In the genomic region with DNA sequence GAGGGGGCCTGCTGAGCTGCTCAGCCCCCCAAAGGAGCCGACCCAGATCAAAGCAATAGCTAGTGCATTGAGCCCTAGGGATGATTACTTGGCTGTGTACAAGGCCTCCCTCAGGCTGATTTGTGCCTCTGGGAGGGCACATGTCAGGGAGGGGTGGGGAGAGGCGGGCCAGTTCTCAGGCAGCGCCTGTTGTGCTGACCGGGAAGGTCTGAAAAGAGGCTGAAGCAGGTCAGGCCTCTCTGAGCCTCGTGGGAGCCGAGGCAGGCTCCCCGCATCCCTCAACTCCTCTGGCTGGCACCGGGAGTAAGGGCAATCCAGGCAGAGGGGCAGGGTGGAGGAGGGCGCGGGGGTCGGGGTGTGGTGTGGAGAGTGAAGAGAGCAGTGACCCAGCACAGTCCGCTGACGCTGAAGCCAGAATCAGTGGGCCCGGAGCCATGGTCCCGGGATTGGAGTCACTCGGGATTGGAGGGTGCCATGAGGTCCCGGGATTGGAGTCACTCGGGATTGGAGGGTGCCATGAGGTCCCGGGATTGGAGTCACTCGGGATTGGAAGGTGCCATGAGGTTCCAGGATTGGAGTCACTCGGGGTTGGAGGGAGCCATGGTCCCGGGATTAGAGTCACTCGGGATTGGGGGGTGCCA, we compare ENCODE assay signal across 24 cellular contexts. TPM values are rescaled to one million over a fixed set of nuclear protein-coding genes. Genes with fewer than 3 reads are reported as not detected.
DNase-seq lines count a peak whose midpoint lies in the region; ATAC-seq, FAIRE-seq and TF ChIP-seq lines count a peak whose summit lies in the region.
"Had no signal": no experiment of that assay in that cellular context is flagged by ENCODE, and none has a peak within 500 bp of the region (broad histone marks: within the 10 kb centered on the region; RNA-seq: fewer than 3 reads in every experiment).

No MANE protein-coding gene starts in this region.

- peaks cover 11% of the 10 kb centered on the region for H3K79me2 ChIP-seq in Karpas-422 (ENCODE audit: low read length)
- peaks cover 5% of the 10 kb centered on the region for H3K79me2 ChIP-seq in GM12878 (ENCODE audit: control insufficient read depth, insufficient read depth, low read length)

- 92% methylated on average over 20 of the region's 23 CpGs for WGBS in GM12878 (ENCODE audit: insufficient coverage, insufficient replicate concordance, low lambda C conversion rate, missing lambda C conversion rate)

- peak overlapping the region in 3 of 4 donors; percentile 91 to 93 (median 93) for H3K4me3 Mint-ChIP-seq in CD4-positive, CD25-positive, alpha-beta regulatory T cell
- H3K4me3 Mint-ChIP-seq in mesothelial cell of epicardium: peak overlapping the region; percentile 26
- H3K4me3 Mint-ChIP-seq in stimulated activated naive CD8-positive, alpha-beta T cell treated with anti-CD3 and anti-CD28 coated beads, Interleukin-15, amount 100 ng/mL, for 72 hours: no peak overlapping the region

- TF ChIP-seq EP300 in GM12878 (IDR thresholded peaks at IDR 0.05; ENCODE audit: borderline replicate concordance in 1 of 2, control insufficient read depth in 1 of 2, low read depth in 2 of 2, low read length in 2 of 2): no peak

- H4K20me1 ChIP-seq in Karpas-422 (ENCODE audit: insufficient read depth, low read depth, low read length) (0 out of 2 replicates have a peak, but pooled peaks cover 6% of the 10 kb centered on the region), GM12878 (ENCODE audit: control insufficient read depth, insufficient read depth) (no peaks in the 10 kb centered on the region)

- CTCF ChIA-PET in GM12878 (lab: Yijun Ruan, JAX): interaction anchor here (1.0 kb wide), 1 partner anchor 13 kb away, joined by 4 read pairs; no protein-coding TSS in a partner anchor

- H3K27ac Mint-ChIP-seq in CD4-positive, CD25-positive, alpha-beta regulatory T cell: no peak overlapping the region
- no peak overlapping the region for H3K27ac Mint-ChIP-seq in mesothelial cell of epicardium
- H3K27ac Mint-ChIP-seq in stimulated activated naive CD8-positive, alpha-beta T cell treated with anti-CD3 and anti-CD28 coated beads, Interleukin-15, amount 100 ng/mL, for 72 hours: no peak overlapping the region
- H3K27ac Mint-ChIP-seq: CD8-positive, alpha-beta T cell had no signal

- no peaks in the 10 kb centered on the region for H3K27me3 Mint-ChIP-seq in CD4-positive, CD25-positive, alpha-beta regulatory T cell
- no peaks in the 10 kb centered on the region for H3K27me3 Mint-ChIP-seq in mesothelial cell of epicardium (ENCODE audit: low read depth)
- H3K27me3 Mint-ChIP-seq in stimulated activated naive CD8-positive, alpha-beta T cell treated with anti-CD3 and anti-CD28 coated beads, Interleukin-15, amount 100 ng/mL, for 72 hours: no peaks in the 10 kb centered on the region

- H3K9me3 ChIP-seq in CD4-positive, CD25-positive, alpha-beta regulatory T cell (ENCODE audit: control insufficient read depth in 2 of 2, low read length in 2 of 2): no peaks in the 10 kb centered on the region
- H3K9me3 ChIP-seq in Karpas-422 (ENCODE audit: low read length): no peaks in the 10 kb centered on the region
- H3K9me3 ChIP-seq in GM12878 (replicated peaks; ENCODE audit: control insufficient read depth, insufficient read depth, low read length): no peaks in the 10 kb centered on the region
- H3K9me3 ChIP-seq: thyroid gland had no signal

- peaks cover 42% of the 10 kb centered on the region for H3K4me1 ChIP-seq in CD4-positive, CD25-positive, alpha-beta regulatory T cell (ENCODE audit: control insufficient read depth, insufficient read depth, low read length, poor library complexity, severe bottlenecking)
- H3K4me1 ChIP-seq in Karpas-422 (ENCODE audit: low read length) (peaks cover 27% of the 10 kb centered on the region), GM12878 (ENCODE audit: control insufficient read depth, insufficient read depth, low read length) (peaks cover 10% of the 10 kb centered on the region)

- RAD21 ChIA-PET in GM12878 (lab: Charles Lee; ENCODE audit: unreplicated experiment): interaction anchor here (1.5 kb wide), 1 partner anchor 11 kb away, joined by 3 read pairs; the partner anchor contains the start of genes CENPX and LRRC45

- TF ChIP-seq POLR2A in GM12878 (IDR thresholded peaks at IDR 0.05; ENCODE audit: low read depth, low read length): peak; percentile 41; the same call in 1 of the 2 replicates

- H3K9me3 Mint-ChIP-seq in CD4-positive, CD25-positive, alpha-beta regulatory T cell: no peaks in the 10 kb centered on the region
- H3K9me3 Mint-ChIP-seq in mesothelial cell of epicardium: no peaks in the 10 kb centered on the region
- H3K9me3 Mint-ChIP-seq in stimulated activated naive CD8-positive, alpha-beta T cell treated with anti-CD3 and anti-CD28 coated beads, Interleukin-15, amount 100 ng/mL, for 72 hours: no peaks in the 10 kb centered on the region
- H3K9me3 Mint-ChIP-seq: CD8-positive, alpha-beta T cell had no signal

- no peaks in the 10 kb centered on the region for H3K27me3 ChIP-seq in CD4-positive, CD25-positive, alpha-beta regulatory T cell (ENCODE audit: control insufficient read depth, insufficient read depth, low read length)
- H3K27me3 ChIP-seq in Karpas-422 (ENCODE audit: low read length) (no peaks in the 10 kb centered on the region), GM12878 (replicated peaks in 1 of 2; ENCODE audit: control insufficient read depth in 2 of 2, insufficient read depth in 2 of 2, low read length in 1 of 2) (no peaks in the 10 kb centered on the region)
- H3K27me3 ChIP-seq: cardiac muscle cell, thyroid gland had no signal

- peaks cover 5% of the 10 kb centered on the region for H3K36me3 Mint-ChIP-seq in CD4-positive, CD25-positive, alpha-beta regulatory T cell
- peaks cover 5% of the 10 kb centered on the region for H3K36me3 Mint-ChIP-seq in mesothelial cell of epicardium

- H3K27ac ChIP-seq in CD4-positive, CD25-positive, alpha-beta regulatory T cell (ENCODE audit: insufficient read depth, low read length, poor library complexity, severe bottlenecking): no peak overlapping the region
- no peak overlapping the region for H3K27ac ChIP-seq in Karpas-422 (ENCODE audit: low read length)
- H3K27ac ChIP-seq in GM12878 (ENCODE audit: control insufficient read depth, insufficient read depth): no peak overlapping the region
- H3K27ac ChIP-seq: cardiac muscle cell, thyroid gland had no signal

- TF ChIP-seq RAD21 in GM12878 (IDR thresholded peaks at IDR 0.05; ENCODE audit: insufficient read depth, low read depth, low read length): no peak

- no peak for FAIRE-seq in GM12878 (lab: Jason Lieb, UNC)
- FAIRE-seq: keratinocyte, TTC549 had no signal

- no peak for DNase-seq in CD4-positive, CD25-positive, alpha-beta regulatory T cell
- peak; percentile 52 for DNase-seq in Karpas-422
- no peak for DNase-seq in GM12878 (ENCODE audit: low read depth, low spot score)
- DNase-seq in mesothelial cell of epicardium (ENCODE audit: low spot score in 2 of 2, unreplicated experiment in 2 of 2): no peak
- no peak for DNase-seq in activated gamma-delta T cell (lab: John Stamatoyannopoulos, UW)
- no peak for DNase-seq in stimulated activated naive CD8-positive, alpha-beta T cell treated with anti-CD3 and anti-CD28 coated beads, Interleukin-15, amount 100 ng/mL, for 72 hours
- DNase-seq: activated CD4-positive, alpha-beta T cell treated with anti-CD3 and anti-CD28 coated beads, Interleukin-2, amount 50 U/mL, for 1 hour; activated CD8-positive, alpha-beta memory T cell treated with anti-CD3 and anti-CD28 coated beads, Interleukin-2, amount 50 U/mL, for 4 hours; amniotic stem cell; CD8-positive, alpha-beta T cell; dermis blood vessel endothelial cell; DMS79; hippocampal formation; mammary epithelial cell; NCI-H1417; NCI-H510A; RPMI8226; stimulated activated naive CD4-positive, alpha-beta T cell; thyroid gland had no signal

- H3K9ac ChIP-seq in Karpas-422 (ENCODE audit: low read length) (no peak overlapping the region), GM12878 (ENCODE audit: control insufficient read depth, insufficient read depth, low read length) (no peak overlapping the region)

- BruUV-seq in GM12878 (replicated peaks; lab: Mats Ljungman, UMichigan): no TSS peak

- no peaks in the 10 kb centered on the region for H3K9me2 ChIP-seq in Karpas-422 (replicated peaks; ENCODE audit: insufficient read depth, low read length)

- intact Hi-C loops in GM12878 (cut with micrococcal nuclease; ENCODE audit: unreplicated experiment): loop anchor here (5.0 kb wide), 1 partner anchor 63 kb away; the partner anchor contains the start of gene FASN

- SMC1A ChIA-PET in GM12878 (lab: Charles Lee; ENCODE audit: uncharacterized antibody, unreplicated experiment): no interaction called here

- H3K36me3 ChIP-seq in CD4-positive, CD25-positive, alpha-beta regulatory T cell (ENCODE audit: control insufficient read depth, insufficient read depth, low read length): no peaks in the 10 kb centered on the region
- H3K36me3 ChIP-seq in Karpas-422 (ENCODE audit: insufficient read depth, low read length) (no peaks in the 10 kb centered on the region), GM12878 (ENCODE audit: control insufficient read depth in 2 of 2, insufficient read depth in 2 of 2, low read length in 1 of 2) (no peaks in the 10 kb centered on the region; a peak in 2 of 4 replicates)
- H3K36me3 ChIP-seq: cardiac muscle cell, thyroid gland had no signal

- peaks cover 5 to 38% (median 13%) of the 10 kb centered on the region in 4 donors for H3K4me1 Mint-ChIP-seq in CD4-positive, CD25-positive, alpha-beta regulatory T cell
- peaks cover 27% of the 10 kb centered on the region for H3K4me1 Mint-ChIP-seq in mesothelial cell of epicardium
- H3K4me1 Mint-ChIP-seq in stimulated activated naive CD8-positive, alpha-beta T cell treated with anti-CD3 and anti-CD28 coated beads, Interleukin-15, amount 100 ng/mL, for 72 hours: peaks cover 43% of the 10 kb centered on the region

- in situ Hi-C loops in GM12878 (cut with MboI): loop anchor here (5.0 kb wide), 1 partner anchor 123 kb away; no protein-coding TSS in a partner anchor

- POLR2A ChIA-PET in GM12878 (lab: Charles Lee): interaction anchor here (0.6 to 0.7 kb wide), 2 partner anchors 67 to 427 kb away, joined by 3 read pairs; no protein-coding TSS in a partner anchor

- no peak overlapping the region for H3K4me2 ChIP-seq in Karpas-422 (ENCODE audit: low read depth, low read length, poor library complexity, severe bottlenecking)
- no peak overlapping the region for H3K4me2 ChIP-seq in GM12878 (ENCODE audit: control insufficient read depth, insufficient read depth)

- no peak overlapping the region for H3K4me3 ChIP-seq in CD4-positive, CD25-positive, alpha-beta regulatory T cell (ENCODE audit: low read depth, low read length)
- no peak overlapping the region for H3K4me3 ChIP-seq in Karpas-422 (ENCODE audit: low read length)
- no peak overlapping the region for H3K4me3 ChIP-seq in GM12878
- H3K4me3 ChIP-seq: cardiac muscle cell, thyroid gland had no signal

- ATAC-seq in CD4-positive, CD25-positive, alpha-beta regulatory T cell (ENCODE audit: low read depth in 2 of 2): no peak
- ATAC-seq in GM12878 (no peak), HG03045 (IDR thresholded peaks at IDR 0.05; ENCODE audit: unreplicated experiment) (no peak), GM18858 (IDR thresholded peaks at IDR 0.05; ENCODE audit: unreplicated experiment) (no peak)
- no peak for ATAC-seq in stimulated activated naive CD8-positive, alpha-beta T cell treated with anti-CD3 and anti-CD28 coated beads, Interleukin-15, amount 100 ng/mL, for 72 hours
- ATAC-seq: CD8-positive, alpha-beta T cell had no signal

- H2AFZ ChIP-seq in Karpas-422 (ENCODE audit: low read length) (no peak overlapping the region), GM12878 (ENCODE audit: control insufficient read depth, low read depth, low read length) (no peak overlapping the region)

- TF ChIP-seq CTCF in GM12878 (IDR thresholded peaks at IDR 0.05 in 2 of 3, conservative IDR thresholded peaks at IDR 0.05 in 1 of 3; ENCODE audit: control insufficient read depth in 2 of 3, extremely low read depth in 1 of 3, insufficient read depth in 1 of 3, low read depth in 3 of 3, low read length in 3 of 3): no peak
- no peak for TF ChIP-seq CTCF in mesothelial cell of epicardium (IDR thresholded peaks at IDR 0.05; ENCODE audit: unreplicated experiment)

RNA-seq across cellular contexts. Expression of gene DCXR, which starts 3.0 kb away (rescaled TPM):
- 96.9 TPM for total RNA-seq in CD4-positive, CD25-positive, alpha-beta regulatory T cell
- polyA plus RNA-seq in CD4-positive, CD25-positive, alpha-beta regulatory T cell: 100 to 1,000 TPM; 125 to 150 (median 131) TPM
- total RNA-seq in Karpas-422 (2014; rRNA removed; shearing (Covaris generic); ENCODE audit: low replicate concordance): 103 and 164 TPM in 2 replicates
- 13.4 and 14.9 TPM in 2 replicates for total RNA-seq in GM12878 (2013; cell fraction: nucleolus; rRNA removed)
- total RNA-seq in GM12878 (2014; rRNA removed) (80.8 and 85.8 TPM in 2 replicates), GM12878 (2014; rRNA removed; fragmentation: Illumina TruSeq; extraction: Trizol) (32.4 and 39.9 TPM in 2 replicates), GM12878 (2021) (110 and 119 TPM in 2 replicates), mesothelial cell of epicardium (73.5 to 80.2 TPM (median 77.6 TPM) in 3 replicates)
- polyA plus RNA-seq in GM12878 (2011; ENCODE audit: low read depth): 79.4 TPM
- polyA plus RNA-seq in GM12878 (2011; rRNA removed) (29.9 and 66.6 TPM in 2 replicates), GM12878 (2014; fragmentation: Illumina TruSeq; extraction: Trizol) (45.6 and 92.0 TPM in 2 replicates), GM12878 (2014; fragmentation: Nextera tagmentation; extraction: Ambion mirVana) (10 to 100 TPM; 12.3 to 44.8 TPM), GM12878 (2014; rRNA removed) (128 and 151 TPM in 2 replicates), GM12878 (2016; fragmentation: Nextera tagmentation; extraction: Ambion mirVana) (100 to 1,000 TPM; 122 to 139 TPM)
- polyA plus RNA-seq in GM12878 (2011; cell fraction: cytosol; rRNA removed): 188 and 195 TPM in 2 replicates
- polyA plus RNA-seq in GM12878 (2011; cell fraction: nucleus; rRNA removed): 136 and 154 TPM in 2 replicates
- polyA plus RNA-seq in GM12878 (2012): 73.6 and 79.6 TPM in 2 replicates
- 53.5 and 69.9 TPM in 2 replicates for polyA minus RNA-seq in GM12878 (2011; rRNA and poly(A)+ RNA removed)
- polyA minus RNA-seq in GM12878 (2011; cell fraction: cytosol; rRNA and poly(A)+ RNA removed): 23.2 and 25.8 TPM in 2 replicates
- polyA minus RNA-seq in GM12878 (2011; cell fraction: nucleus; rRNA and poly(A)+ RNA removed): 21.6 and 34.3 TPM in 2 replicates

RNA-seq across cellular contexts. Expression of gene RAC3, which starts 3.0 kb away (rescaled TPM):
- 3.6 TPM for total RNA-seq in CD4-positive, CD25-positive, alpha-beta regulatory T cell
- under 1 TPM in 1 of 4 donors, not detected in 3; 0.26 TPM for polyA plus RNA-seq in CD4-positive, CD25-positive, alpha-beta regulatory T cell
- total RNA-seq in Karpas-422 (2014; rRNA removed; shearing (Covaris generic); ENCODE audit: low replicate concordance): 9.6 and 9.7 TPM in 2 replicates
- 2.7 and 4.9 TPM in 2 replicates for total RNA-seq in GM12878 (2013; cell fraction: nucleolus; rRNA removed)
- total RNA-seq in GM12878 (2014; rRNA removed) (23.5 and 29.8 TPM in 2 replicates), GM12878 (2014; rRNA removed; fragmentation: Illumina TruSeq; extraction: Trizol) (9.0 and 9.2 TPM in 2 replicates), GM12878 (2021) (14.6 and 16.2 TPM in 2 replicates), mesothelial cell of epicardium (32.6 to 34.6 TPM (median 33.6 TPM) in 3 replicates)
- polyA plus RNA-seq in GM12878 (2011; ENCODE audit: low read depth): 0.71 TPM
- polyA plus RNA-seq in GM12878 (2011; rRNA removed) (1.2 and 4.2 TPM in 2 replicates), GM12878 (2014; fragmentation: Illumina TruSeq; extraction: Trizol) (2.8 and 9.8 TPM in 2 replicates), GM12878 (2014; fragmentation: Nextera tagmentation; extraction: Ambion mirVana) (under 1 TPM; 0.11 to 0.16 TPM), GM12878 (2014; rRNA removed) (32.9 and 39.8 TPM in 2 replicates), GM12878 (2016; fragmentation: Nextera tagmentation; extraction: Ambion mirVana) (1 to 10 TPM; 1.7 TPM)
- 4.7 and 7.5 TPM in 2 replicates for polyA plus RNA-seq in GM12878 (2011; cell fraction: cytosol; rRNA removed)
- polyA plus RNA-seq in GM12878 (2011; cell fraction: nucleus; rRNA removed): 33.2 and 47.4 TPM in 2 replicates
- polyA plus RNA-seq in GM12878 (2012): 3.4 and 4.9 TPM in 2 replicates
- polyA minus RNA-seq in GM12878 (2011; rRNA and poly(A)+ RNA removed): 0.44 and 1.0 TPM in 2 replicates
- 3.1 TPM in 1 of 2 replicates, not detected in the other for polyA minus RNA-seq in GM12878 (2011; cell fraction: cytosol; rRNA and poly(A)+ RNA removed)
- polyA minus RNA-seq in GM12878 (2011; cell fraction: nucleus; rRNA and poly(A)+ RNA removed): 2.3 and 4.8 TPM in 2 replicates

RNA-seq across cellular contexts. Expression of gene LRRC45, which starts 11.4 kb away (rescaled TPM):
- 16.6 TPM for total RNA-seq in CD4-positive, CD25-positive, alpha-beta regulatory T cell
- 1 to 10 TPM; 3.9 to 7.7 (median 6.0) TPM for polyA plus RNA-seq in CD4-positive, CD25-positive, alpha-beta regulatory T cell
- total RNA-seq in Karpas-422 (2014; rRNA removed; shearing (Covaris generic); ENCODE audit: low replicate concordance): 13.3 and 20.2 TPM in 2 replicates
- total RNA-seq in GM12878 (2013; cell fraction: nucleolus; rRNA removed): 22.5 and 23.4 TPM in 2 replicates
- 18.6 and 24.2 TPM in 2 replicates for total RNA-seq in GM12878 (2014; rRNA removed)
- 5.9 and 8.9 TPM in 2 replicates for total RNA-seq in GM12878 (2014; rRNA removed; fragmentation: Illumina TruSeq; extraction: Trizol)
- total RNA-seq in GM12878 (2021): 24.9 and 27.7 TPM in 2 replicates
- polyA plus RNA-seq in GM12878 (2011; ENCODE audit: low read depth): 2.2 TPM
- polyA plus RNA-seq in GM12878 (2011; rRNA removed): 4.5 and 7.7 TPM in 2 replicates
- polyA plus RNA-seq in GM12878 (2011; cell fraction: cytosol; rRNA removed): 7.3 and 16.6 TPM in 2 replicates
- polyA plus RNA-seq in GM12878 (2011; cell fraction: nucleus; rRNA removed): 72.6 and 103 TPM in 2 replicates
- 8.6 and 9.9 TPM in 2 replicates for polyA plus RNA-seq in GM12878 (2012)
- 2.5 and 3.6 TPM in 2 replicates for polyA plus RNA-seq in GM12878 (2014; fragmentation: Illumina TruSeq; extraction: Trizol)
- under 1 TPM; 0.03 to 0.05 TPM for polyA plus RNA-seq in GM12878 (2014; fragmentation: Nextera tagmentation; extraction: Ambion mirVana)
- 24.2 and 24.4 TPM in 2 replicates for polyA plus RNA-seq in GM12878 (2014; rRNA removed)
- 10 to 100 TPM; 12.0 to 13.4 TPM for polyA plus RNA-seq in GM12878 (2016; fragmentation: Nextera tagmentation; extraction: Ambion mirVana)
- 4.2 and 11.4 TPM in 2 replicates for polyA minus RNA-seq in GM12878 (2011; rRNA and poly(A)+ RNA removed)
- 4.7 and 6.4 TPM in 2 replicates for polyA minus RNA-seq in GM12878 (2011; cell fraction: cytosol; rRNA and poly(A)+ RNA removed)
- polyA minus RNA-seq in GM12878 (2011; cell fraction: nucleus; rRNA and poly(A)+ RNA removed): 12.8 and 27.8 TPM in 2 replicates
- total RNA-seq in mesothelial cell of epicardium: 16.9 to 18.5 TPM (median 17.9 TPM) in 3 replicates

RNA-seq across cellular contexts. Expression of gene CENPX, which starts 11.8 kb away (rescaled TPM):
- total RNA-seq in CD4-positive, CD25-positive, alpha-beta regulatory T cell: 31.4 TPM
- 10 to 100 TPM; 43.8 to 66.4 (median 65.0) TPM for polyA plus RNA-seq in CD4-positive, CD25-positive, alpha-beta regulatory T cell
- 51.4 and 69.3 TPM in 2 replicates for total RNA-seq in Karpas-422 (2014; rRNA removed; shearing (Covaris generic); ENCODE audit: low replicate concordance)
- 11.1 and 12.5 TPM in 2 replicates for total RNA-seq in GM12878 (2013; cell fraction: nucleolus; rRNA removed)
- 84.0 and 101 TPM in 2 replicates for total RNA-seq in GM12878 (2014; rRNA removed)
- total RNA-seq in GM12878 (2014; rRNA removed; fragmentation: Illumina TruSeq; extraction: Trizol): 36.1 and 39.4 TPM in 2 replicates
- 84.0 and 89.0 TPM in 2 replicates for total RNA-seq in GM12878 (2021)
- polyA plus RNA-seq in GM12878 (2011; ENCODE audit: low read depth): 25.7 TPM
- 29.3 and 54.8 TPM in 2 replicates for polyA plus RNA-seq in GM12878 (2011; rRNA removed)
- polyA plus RNA-seq in GM12878 (2011; cell fraction: cytosol; rRNA removed): 67.3 and 105 TPM in 2 replicates
- 77.9 and 82.8 TPM in 2 replicates for polyA plus RNA-seq in GM12878 (2011; cell fraction: nucleus; rRNA removed)
- 34.3 and 37.6 TPM in 2 replicates for polyA plus RNA-seq in GM12878 (2012)
- 4.1 and 26.8 TPM in 2 replicates for polyA plus RNA-seq in GM12878 (2014; fragmentation: Illumina TruSeq; extraction: Trizol)
- 10 to 100 TPM; 11.7 to 39.3 TPM for polyA plus RNA-seq in GM12878 (2014; fragmentation: Nextera tagmentation; extraction: Ambion mirVana)
- polyA plus RNA-seq in GM12878 (2014; rRNA removed): 111 and 113 TPM in 2 replicates
- 100 to 1,000 TPM; 181 to 182 TPM for polyA plus RNA-seq in GM12878 (2016; fragmentation: Nextera tagmentation; extraction: Ambion mirVana)
- 10.0 and 21.6 TPM in 2 replicates for polyA minus RNA-seq in GM12878 (2011; rRNA and poly(A)+ RNA removed)
- polyA minus RNA-seq in GM12878 (2011; cell fraction: cytosol; rRNA and poly(A)+ RNA removed): 10.6 and 11.4 TPM in 2 replicates
- polyA minus RNA-seq in GM12878 (2011; cell fraction: nucleus; rRNA and poly(A)+ RNA removed): 12.7 and 15.8 TPM in 2 replicates
- total RNA-seq in mesothelial cell of epicardium: 40.0 to 45.5 TPM (median 40.6 TPM) in 3 replicates

RNA-seq across cellular contexts. Expression of gene RFNG, which starts 17.1 kb away (rescaled TPM):
- 35.1 TPM for total RNA-seq in CD4-positive, CD25-positive, alpha-beta regulatory T cell
- 1 to 10 TPM; 3.2 to 5.6 (median 4.4) TPM for polyA plus RNA-seq in CD4-positive, CD25-positive, alpha-beta regulatory T cell
- 16.5 and 26.8 TPM in 2 replicates for total RNA-seq in Karpas-422 (2014; rRNA removed; shearing (Covaris generic); ENCODE audit: low replicate concordance)
- 23.5 and 23.7 TPM in 2 replicates for total RNA-seq in GM12878 (2013; cell fraction: nucleolus; rRNA removed)
- total RNA-seq in GM12878 (2014; rRNA removed): 14.5 and 14.8 TPM in 2 replicates
- total RNA-seq in GM12878 (2014; rRNA removed; fragmentation: Illumina TruSeq; extraction: Trizol): 5.2 and 7.8 TPM in 2 replicates
- 17.7 and 19.6 TPM in 2 replicates for total RNA-seq in GM12878 (2021)
- polyA plus RNA-seq in GM12878 (2011; ENCODE audit: low read depth): 10.9 TPM
- 4.4 and 7.1 TPM in 2 replicates for polyA plus RNA-seq in GM12878 (2011; rRNA removed)
- polyA plus RNA-seq in GM12878 (2011; cell fraction: cytosol; rRNA removed): 6.6 and 12.0 TPM in 2 replicates
- 83.6 and 89.3 TPM in 2 replicates for polyA plus RNA-seq in GM12878 (2011; cell fraction: nucleus; rRNA removed)
- 20.4 and 23.3 TPM in 2 replicates for polyA plus RNA-seq in GM12878 (2012)
- 1.3 and 7.2 TPM in 2 replicates for polyA plus RNA-seq in GM12878 (2014; fragmentation: Illumina TruSeq; extraction: Trizol)
- polyA plus RNA-seq in GM12878 (2014; fragmentation: Nextera tagmentation; extraction: Ambion mirVana): under 1 TPM; 0.10 to 0.93 TPM
- polyA plus RNA-seq in GM12878 (2014; rRNA removed): 19.0 and 22.4 TPM in 2 replicates
- polyA plus RNA-seq in GM12878 (2016; fragmentation: Nextera tagmentation; extraction: Ambion mirVana): 1 to 10 TPM; 1.6 to 2.6 TPM
- 2.4 and 4.8 TPM in 2 replicates for polyA minus RNA-seq in GM12878 (2011; rRNA and poly(A)+ RNA removed)
- polyA minus RNA-seq in GM12878 (2011; cell fraction: cytosol; rRNA and poly(A)+ RNA removed): 2.9 and 4.4 TPM in 2 replicates
- 8.1 and 8.2 TPM in 2 replicates for polyA minus RNA-seq in GM12878 (2011; cell fraction: nucleus; rRNA and poly(A)+ RNA removed)
- 53.8 to 57.3 TPM (median 55.6 TPM) in 3 replicates for total RNA-seq in mesothelial cell of epicardium

Comparison
In these comparisons a context has a peak if more than half of its experiments do, and no peak if none do; other contexts are left out.
1. H3K4me3 Mint-ChIP-seq: peak in CD4-positive, CD25-positive, alpha-beta regulatory T cell (3 of 4) and mesothelial cell of epicardium (single experiment); none in stimulated activated naive CD8-positive, alpha-beta T cell treated with anti-CD3 and anti-CD28 coated beads, Interleukin-15, amount 100 ng/mL, for 72 hours (0 of 2).